In genomic region chr11:117199916-117200812, GRCh38 we compare ENCODE assay signal across 1 cellular context.
TF ChIP-seq lines count a peak whose summit lies in the region.

No MANE protein-coding gene starts in this region.

TF ChIP-seq in SK-N-SH treated with all-trans-retinoic acid at 6 μM for 48 hours, 23 proteins besides CTCF, POLR2A, EP300 and RAD21 (continued from another document):
- TF ChIP-seq TSHZ2 (CRISPR knock-in tag; IDR thresholded peaks at IDR 0.05) (no peak), CSRNP3 (CRISPR knock-in tag; IDR thresholded peaks at IDR 0.05) (no peak), ZNF70 (CRISPR knock-in tag; IDR thresholded peaks at IDR 0.05) (no peak), POU6F1 (CRISPR knock-in tag; IDR thresholded peaks at IDR 0.05; ENCODE audit: borderline replicate concordance, low read depth) (no peak)
- TF ChIP-seq, protein P1, sequence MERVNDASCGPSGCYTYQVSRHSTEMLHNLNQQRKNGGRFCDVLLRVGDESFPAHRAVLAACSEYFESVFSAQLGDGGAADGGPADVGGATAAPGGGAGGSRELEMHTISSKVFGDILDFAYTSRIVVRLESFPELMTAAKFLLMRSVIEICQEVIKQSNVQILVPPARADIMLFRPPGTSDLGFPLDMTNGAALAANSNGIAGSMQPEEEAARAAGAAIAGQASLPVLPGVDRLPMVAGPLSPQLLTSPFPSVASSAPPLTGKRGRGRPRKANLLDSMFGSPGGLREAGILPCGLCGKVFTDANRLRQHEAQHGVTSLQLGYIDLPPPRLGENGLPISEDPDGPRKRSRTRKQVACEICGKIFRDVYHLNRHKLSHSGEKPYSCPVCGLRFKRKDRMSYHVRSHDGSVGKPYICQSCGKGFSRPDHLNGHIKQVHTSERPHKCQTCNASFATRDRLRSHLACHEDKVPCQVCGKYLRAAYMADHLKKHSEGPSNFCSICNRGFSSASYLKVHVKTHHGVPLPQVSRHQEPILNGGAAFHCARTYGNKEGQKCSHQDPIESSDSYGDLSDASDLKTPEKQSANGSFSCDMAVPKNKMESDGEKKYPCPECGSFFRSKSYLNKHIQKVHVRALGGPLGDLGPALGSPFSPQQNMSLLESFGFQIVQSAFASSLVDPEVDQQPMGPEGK (CRISPR knock-in tag; IDR thresholded peaks at IDR 0.05; ENCODE audit: borderline replicate concordance), result no peak
